9 cellular contexts compared by ENCODE assay signal in genomic region chr9:101235105-101235866, GRCh38.
DNase-seq lines count a peak whose midpoint lies in the region; ATAC-seq and TF ChIP-seq lines count a peak whose summit lies in the region.
"Had no signal": no experiment of that assay in that cellular context is flagged by ENCODE, and none has a peak within 500 bp of the region (broad histone marks: within the 10 kb centered on the region; RNA-seq: fewer than 3 reads in every experiment).

No MANE protein-coding gene starts in this region.

- H3K36me3 Mint-ChIP-seq in activated CD8-positive, alpha-beta T cell treated with anti-CD3 and anti-CD28 coated beads for 36 hours (ENCODE audit: low read depth): no peaks in the 10 kb centered on the region
- no peaks in the 10 kb centered on the region for H3K36me3 Mint-ChIP-seq in activated CD8-positive, alpha-beta T cell treated with anti-CD3 and anti-CD28 coated beads, Interleukin-2, amount 10 ng/mL, durations not matched to agents 7 days and 5 days (ENCODE audit: low read depth)
- no peaks in the 10 kb centered on the region for H3K36me3 Mint-ChIP-seq in activated CD4-positive, alpha-beta memory T cell treated with anti-CD3 and anti-CD28 coated beads, Interleukin-2, amount 10 ng/mL, durations not matched to agents 7 days and 5 days (ENCODE audit: low read depth)
- H3K36me3 Mint-ChIP-seq: CD4-positive, CD25-positive, alpha-beta regulatory T cell had no signal

- TF ChIP-seq CTCF in activated CD8-positive, alpha-beta T cell treated with anti-CD3 and anti-CD28 coated beads for 36 hours (IDR thresholded peaks at IDR 0.05): peak; percentile 44
- peak; percentile 16 for TF ChIP-seq CTCF in astrocyte of the spinal cord (IDR thresholded peaks at IDR 0.05; ENCODE audit: low read depth, low read length)
- no peak for TF ChIP-seq CTCF in lower leg skin (IDR thresholded peaks at IDR 0.05)

- H3K4me3 ChIP-seq in astrocyte of the spinal cord (ENCODE audit: low read depth, low read length) (no peak overlapping the region), lower leg skin (ENCODE audit: low read depth, poor library complexity, severe bottlenecking) (no peak overlapping the region)

- CTCF ChIA-PET in activated CD8-positive, alpha-beta T cell treated with anti-CD3 and anti-CD28 coated beads for 36 hours (lab: Charles Lee): interaction anchor here (1.4 kb wide), 1 partner anchor 521 kb away, joined by 3 read pairs; no protein-coding TSS in a partner anchor
- CTCF ChIA-PET in activated CD8-positive, alpha-beta T cell treated with anti-CD3 and anti-CD28 coated beads, Interleukin-2, amount 10 ng/mL, durations not matched to agents 7 days and 5 days (lab: Charles Lee): interaction anchor here (1.3 kb wide), 1 partner anchor 634 kb away, joined by 5 read pairs; no protein-coding TSS in a partner anchor
- CTCF ChIA-PET in activated CD4-positive, alpha-beta memory T cell treated with anti-CD3 and anti-CD28 coated beads, Interleukin-2, amount 10 ng/mL, durations not matched to agents 7 days and 5 days (lab: Charles Lee): no interaction called here

- in situ Hi-C loops in astrocyte of the spinal cord (cut with HindIII; ENCODE audit: low sequenced_read_pairs): no loop called here

- H3K27ac Mint-ChIP-seq in activated CD8-positive, alpha-beta T cell treated with anti-CD3 and anti-CD28 coated beads for 36 hours: no peak overlapping the region
- no peak overlapping the region for H3K27ac Mint-ChIP-seq in activated CD8-positive, alpha-beta T cell treated with anti-CD3 and anti-CD28 coated beads, Interleukin-2, amount 10 ng/mL, durations not matched to agents 7 days and 5 days
- H3K27ac Mint-ChIP-seq in activated CD4-positive, alpha-beta memory T cell treated with anti-CD3 and anti-CD28 coated beads, Interleukin-2, amount 10 ng/mL, durations not matched to agents 7 days and 5 days: no peak overlapping the region
- H3K27ac Mint-ChIP-seq: CD4-positive, CD25-positive, alpha-beta regulatory T cell had no signal

- 42 to 45% methylated on average over 6 of the region's 6 CpGs for WGBS in lower leg skin, 2 donors

- POLR2A ChIA-PET in activated CD8-positive, alpha-beta T cell treated with anti-CD3 and anti-CD28 coated beads for 36 hours (lab: Charles Lee): no interaction called here
- POLR2A ChIA-PET in activated CD8-positive, alpha-beta T cell treated with anti-CD3 and anti-CD28 coated beads, Interleukin-2, amount 10 ng/mL, durations not matched to agents 7 days and 5 days (lab: Charles Lee): no interaction called here
- POLR2A ChIA-PET in activated CD4-positive, alpha-beta memory T cell treated with anti-CD3 and anti-CD28 coated beads, Interleukin-2, amount 10 ng/mL, durations not matched to agents 7 days and 5 days (lab: Charles Lee): no interaction called here

- no peak overlapping the region for H3K4me3 Mint-ChIP-seq in activated CD8-positive, alpha-beta T cell treated with anti-CD3 and anti-CD28 coated beads for 36 hours
- H3K4me3 Mint-ChIP-seq in activated CD8-positive, alpha-beta T cell treated with anti-CD3 and anti-CD28 coated beads, Interleukin-2, amount 10 ng/mL, durations not matched to agents 7 days and 5 days: no peak overlapping the region
- no peak overlapping the region for H3K4me3 Mint-ChIP-seq in activated CD4-positive, alpha-beta memory T cell treated with anti-CD3 and anti-CD28 coated beads, Interleukin-2, amount 10 ng/mL, durations not matched to agents 7 days and 5 days
- H3K4me3 Mint-ChIP-seq: CD4-positive, CD25-positive, alpha-beta regulatory T cell had no signal

- no peak for DNase-seq in activated CD8-positive, alpha-beta T cell treated with anti-CD3 and anti-CD28 coated beads for 36 hours
- DNase-seq in activated CD8-positive, alpha-beta T cell treated with anti-CD3 and anti-CD28 coated beads, Interleukin-2, amount 10 ng/mL, durations not matched to agents 7 days and 5 days: no peak
- DNase-seq in NCI-H1417 (lab: John Stamatoyannopoulos, UW) (peak; percentile 21 to 84 (median 32)), astrocyte of the spinal cord (ENCODE audit: low read depth, low spot score) (peak; percentile 4), medulla oblongata (ENCODE audit: extremely low spot score) (peak; percentile 89), lower leg skin (ENCODE audit: low spot score in 2 of 2) (no peak)
- DNase-seq in activated CD4-positive, alpha-beta memory T cell treated with anti-CD3 and anti-CD28 coated beads, Interleukin-2, amount 10 ng/mL, durations not matched to agents 7 days and 5 days: no peak
- DNase-seq: CD4-positive, CD25-positive, alpha-beta regulatory T cell had no signal

- ATAC-seq in activated CD8-positive, alpha-beta T cell treated with anti-CD3 and anti-CD28 coated beads for 36 hours: no peak
- ATAC-seq in activated CD8-positive, alpha-beta T cell treated with anti-CD3 and anti-CD28 coated beads, Interleukin-2, amount 10 ng/mL, durations not matched to agents 7 days and 5 days: no peak
- no peak for ATAC-seq in GM19397 (IDR thresholded peaks at IDR 0.05; ENCODE audit: unreplicated experiment)

- H3K4me1 Mint-ChIP-seq in activated CD8-positive, alpha-beta T cell treated with anti-CD3 and anti-CD28 coated beads for 36 hours (ENCODE audit: low read depth): no peaks in the 10 kb centered on the region
- H3K4me1 Mint-ChIP-seq in activated CD8-positive, alpha-beta T cell treated with anti-CD3 and anti-CD28 coated beads, Interleukin-2, amount 10 ng/mL, durations not matched to agents 7 days and 5 days (ENCODE audit: low read depth): no peaks in the 10 kb centered on the region
- no peaks in the 10 kb centered on the region for H3K4me1 Mint-ChIP-seq in activated CD4-positive, alpha-beta memory T cell treated with anti-CD3 and anti-CD28 coated beads, Interleukin-2, amount 10 ng/mL, durations not matched to agents 7 days and 5 days
- H3K4me1 Mint-ChIP-seq: CD4-positive, CD25-positive, alpha-beta regulatory T cell had no signal

- no peak for TF ChIP-seq POLR2A in lower leg skin (IDR thresholded peaks at IDR 0.05)

- no peaks in the 10 kb centered on the region for H3K9me3 Mint-ChIP-seq in activated CD8-positive, alpha-beta T cell treated with anti-CD3 and anti-CD28 coated beads for 36 hours
- no peaks in the 10 kb centered on the region for H3K9me3 Mint-ChIP-seq in activated CD8-positive, alpha-beta T cell treated with anti-CD3 and anti-CD28 coated beads, Interleukin-2, amount 10 ng/mL, durations not matched to agents 7 days and 5 days (ENCODE audit: insufficient read depth)
- no peaks in the 10 kb centered on the region for H3K9me3 Mint-ChIP-seq in activated CD4-positive, alpha-beta memory T cell treated with anti-CD3 and anti-CD28 coated beads, Interleukin-2, amount 10 ng/mL, durations not matched to agents 7 days and 5 days

- H3K27me3 Mint-ChIP-seq in activated CD8-positive, alpha-beta T cell treated with anti-CD3 and anti-CD28 coated beads for 36 hours: peaks cover 10% of the 10 kb centered on the region
- H3K27me3 Mint-ChIP-seq in activated CD8-positive, alpha-beta T cell treated with anti-CD3 and anti-CD28 coated beads, Interleukin-2, amount 10 ng/mL, durations not matched to agents 7 days and 5 days (ENCODE audit: low read depth): peaks cover 3% of the 10 kb centered on the region
- peaks cover 3% of the 10 kb centered on the region for H3K27me3 Mint-ChIP-seq in activated CD4-positive, alpha-beta memory T cell treated with anti-CD3 and anti-CD28 coated beads, Interleukin-2, amount 10 ng/mL, durations not matched to agents 7 days and 5 days
- H3K27me3 Mint-ChIP-seq: CD4-positive, CD25-positive, alpha-beta regulatory T cell had no signal

- intact Hi-C loops in activated CD8-positive, alpha-beta T cell treated with anti-CD3 and anti-CD28 coated beads for 36 hours (cut with micrococcal nuclease): no loop called here
- intact Hi-C loops in lower leg skin (cut with DNase I; ENCODE audit: low total_unique reads): no loop called here

Comparison
In these comparisons a context has a peak if more than half of its experiments do, and no peak if none do; other contexts are left out.
1. DNase-seq: peak in NCI-H1417 (3 of 3), astrocyte of the spinal cord (single experiment) and medulla oblongata (single experiment); none in activated CD8-positive, alpha-beta T cell treated with anti-CD3 and anti-CD28 coated beads for 36 hours (single experiment), activated CD8-positive, alpha-beta T cell treated with anti-CD3 and anti-CD28 coated beads, Interleukin-2, amount 10 ng/mL, durations not matched to agents 7 days and 5 days (single experiment), lower leg skin (0 of 2) and activated CD4-positive, alpha-beta memory T cell treated with anti-CD3 and anti-CD28 coated beads, Interleukin-2, amount 10 ng/mL, durations not matched to agents 7 days and 5 days (single experiment).
2. CTCF ChIP-seq: peak in activated CD8-positive, alpha-beta T cell treated with anti-CD3 and anti-CD28 coated beads for 36 hours (single experiment) and astrocyte of the spinal cord (single experiment); none in lower leg skin (0 of 3).